In genomic region chr14:76084374-76084773, GRCh38 we compare ENCODE assay signal across 26 cellular contexts.
A peak's percentile ranks its signal among the peaks of the same experiment; 100 is the strongest.
DNase-seq lines count a peak whose midpoint lies in the region; ATAC-seq lines count a peak whose summit lies in the region.
"Had no signal": no experiment of that assay in that cellular context is flagged by ENCODE, and none has a peak within 500 bp of the region (broad histone marks: within the 10 kb centered on the region; RNA-seq: fewer than 3 reads in every experiment).

No MANE protein-coding gene starts in this region.

- DNase-seq in NCI-H69 (lab: John Stamatoyannopoulos, UW) (peak; percentile 12), ecto neural progenitor cell (ENCODE audit: low spot score) (peak; percentile 57), iPS-NIHi7 (ENCODE audit: extremely low spot score) (peak; percentile 58), substantia nigra (lab: John Stamatoyannopoulos, UW) (peak in 2 of 49 donors; percentile 8 to 34), HCEC 1CT (no peak)
- DNase-seq: activated CD4-positive, alpha-beta T cell treated with anti-CD3 and anti-CD28 coated beads, Interleukin-2, amount 10 ng/mL, durations not matched to agents 7 days and 5 days; activated naive CD4-positive, alpha-beta T cell; activated T-cell treated with anti-CD3 and anti-CD28 coated beads, Interleukin-2, amount 50 U/mL, for 24 hours; brain microvascular endothelial cell; Caco-2; DND-41; effector memory CD8-positive, alpha-beta T cell; heart right ventricle; IMR-90; left ventricle myocardium inferior; midbrain; naive thymus-derived CD8-positive, alpha-beta T cell; NCI-H187; NCI-H510A treated with DMSO at 0.1 percent for 48 hours; SIG-M5; stimulated activated CD4-positive, alpha-beta T cell treated with anti-CD3 and anti-CD28 coated beads, Interleukin-2, amount 100 ng/mL, for 24 hours; trophoblast cell had no signal

- peak overlapping the region; percentile 57 for H3K27ac ChIP-seq in substantia nigra (ENCODE audit: low read depth, low read length, poor library complexity, severe bottlenecking)
- H3K27ac ChIP-seq: BLaER1, brain microvascular endothelial cell, left ventricle myocardium inferior had no signal

- ATAC-seq in HG03175 (IDR thresholded peaks at IDR 0.05; ENCODE audit: unreplicated experiment) (no peak), GM19467 (IDR thresholded peaks at IDR 0.05; ENCODE audit: unreplicated experiment) (no peak)
- ATAC-seq: effector memory CD8-positive, alpha-beta T cell; heart right ventricle; naive thymus-derived CD8-positive, alpha-beta T cell; Panc1 had no signal
